In the genomic region with DNA sequence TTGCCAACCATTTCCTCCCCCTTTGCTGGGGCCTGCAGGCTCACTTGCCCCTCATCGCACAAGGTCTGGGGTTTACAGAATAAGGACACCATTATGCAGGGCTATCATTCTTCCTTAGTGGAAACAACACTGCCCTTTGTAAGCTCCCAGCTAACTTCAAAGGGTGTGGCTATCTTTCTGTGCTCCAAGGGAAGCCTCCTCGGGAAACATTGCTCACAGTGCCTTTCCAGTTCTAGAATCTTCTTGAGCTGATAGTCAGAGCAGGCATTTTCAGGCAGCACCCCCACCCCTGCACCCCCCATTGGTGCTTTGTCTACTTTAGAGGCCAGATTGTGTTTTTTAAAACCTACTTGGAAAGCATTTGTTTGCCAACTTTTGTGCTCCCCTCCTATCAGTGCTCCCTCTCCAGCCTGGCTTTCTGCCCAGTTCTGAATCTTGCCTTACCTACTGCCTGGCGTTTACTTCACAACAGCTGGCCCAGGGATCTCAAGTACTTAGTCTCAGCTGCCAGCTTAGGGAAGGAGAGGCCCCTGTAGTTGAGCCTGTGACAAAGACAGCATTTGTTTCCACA, we compare ENCODE assay signal across 11 cellular contexts. TPM values are rescaled to one million over a fixed set of nuclear protein-coding genes. Genes with fewer than 3 reads are reported as not detected.
DNase-seq lines count a peak whose midpoint lies in the region; ATAC-seq, FAIRE-seq and TF ChIP-seq lines count a peak whose summit lies in the region.
"Had no signal": no experiment of that assay in that cellular context is flagged by ENCODE, and none has a peak within 500 bp of the region (broad histone marks: within the 10 kb centered on the region; RNA-seq: fewer than 3 reads in every experiment).

No MANE protein-coding gene starts in this region.

- BruUV-seq in Caco-2 (replicated peaks; lab: Mats Ljungman, UMichigan) = no TSS peak

- peak overlapping the region; percentile 92 for H3K27ac ChIP-seq in ACC112 (ENCODE audit: low read depth, low read length)
- peak overlapping the region; percentile 80 for H3K27ac ChIP-seq in HUES64 (ENCODE audit: low read depth, low read length)

- H3K9ac ChIP-seq in HUES64 (ENCODE audit: low read depth, low read length) = 0 out of 2 replicates have a peak overlapping the region, but pooled peaks have one; percentile 1

- H3K27me3 ChIP-seq in ACC112 (ENCODE audit: insufficient read depth, low read length) = no peaks in the 10 kb centered on the region
- H3K27me3 ChIP-seq in HUES64 (ENCODE audit: insufficient read depth, low read length) = no peaks in the 10 kb centered on the region
- H3K27me3 ChIP-seq in Caco-2 (replicated peaks; ENCODE audit: control insufficient read depth, insufficient read depth, low read length) = no peaks in the 10 kb centered on the region

- H3K27me3 Mint-ChIP-seq in Caco-2 (ENCODE audit: insufficient read depth, unreplicated experiment) = no peaks in the 10 kb centered on the region

- POLR2A ChIA-PET in Caco-2 (lab: Charles Lee) = no interaction called here

- ATAC-seq in HG02840 (IDR thresholded peaks at IDR 0.05; ENCODE audit: low FRiP score, unreplicated experiment) (no peak), HG02798 (IDR thresholded peaks at IDR 0.05; ENCODE audit: poor library complexity, unreplicated experiment) (no peak)
- ATAC-seq: T-cell had no signal

- FAIRE-seq in RCC 7860 (lab: Jason Lieb, UNC) = no peak

- 54% methylated on average over 3 of the region's 3 CpGs for WGBS in HUES64

- no peaks in the 10 kb centered on the region for H3K79me2 ChIP-seq in ACC112 (ENCODE audit: control insufficient read depth, insufficient read depth, low read length, unreplicated experiment)

- H3K4me3 Mint-ChIP-seq in Caco-2 (ENCODE audit: unreplicated experiment) = no peak overlapping the region
- H3K4me3 Mint-ChIP-seq: CD14-positive monocyte, T-cell had no signal

- H3K4me1 ChIP-seq in ACC112 (ENCODE audit: control insufficient read depth, insufficient read depth, low read length, unreplicated experiment) = peaks cover 39% of the 10 kb centered on the region
- peaks cover 14% of the 10 kb centered on the region for H3K4me1 ChIP-seq in HUES64 (ENCODE audit: insufficient read depth, low read length)
- no peaks in the 10 kb centered on the region for H3K4me1 ChIP-seq in Caco-2

- DNase-seq in RCC 7860 (ENCODE audit: low spot score) (peak; percentile 32), glomerular visceral epithelial cell (ENCODE audit: extremely low spot score) (peak; percentile 30), Caco-2 (no peak)
- no peak for DNase-seq in stimulated activated CD4-positive, alpha-beta T cell treated with anti-CD3 and anti-CD28 coated beads, Interleukin-4, amount 100 ng/mL, for 4 hours
- DNase-seq: T-cell had no signal

- H3K36me3 Mint-ChIP-seq in Caco-2 (ENCODE audit: insufficient read depth, unreplicated experiment) = no peaks in the 10 kb centered on the region
- H3K36me3 Mint-ChIP-seq: CD14-positive monocyte, T-cell had no signal

- H3K27ac Mint-ChIP-seq in Caco-2 (ENCODE audit: unreplicated experiment) = no peak overlapping the region
- H3K27ac Mint-ChIP-seq: CD14-positive monocyte, T-cell had no signal

- TF ChIP-seq CTCF in Caco-2 (IDR thresholded peaks at IDR 0.05; ENCODE audit: insufficient read depth in 1 of 2, low read depth in 1 of 2, low read length in 1 of 2, severe bottlenecking in 1 of 2, unreplicated experiment in 1 of 2) = no peak

- CTCF ChIA-PET in Caco-2 (lab: Charles Lee) = no interaction called here

- no peak overlapping the region for H3K4me3 ChIP-seq in ACC112 (ENCODE audit: low read depth, low read length)
- H3K4me3 ChIP-seq in HUES64 (ENCODE audit: low read length) = no peak overlapping the region
- no peak overlapping the region for H3K4me3 ChIP-seq in Caco-2 (ENCODE audit: low read depth, low read length)

- H3K36me3 ChIP-seq in ACC112 (ENCODE audit: insufficient read depth, low read length) = no peaks in the 10 kb centered on the region
- no peaks in the 10 kb centered on the region for H3K36me3 ChIP-seq in HUES64 (ENCODE audit: insufficient read depth, low read length)
- no peaks in the 10 kb centered on the region for H3K36me3 ChIP-seq in Caco-2 (ENCODE audit: control insufficient read depth, insufficient read depth, low read length)

- H2AFZ ChIP-seq in ACC112 (ENCODE audit: low read length, unreplicated experiment) = peak overlapping the region; percentile 13

- H3K9me3 ChIP-seq in HUES64 (ENCODE audit: insufficient read depth, low read depth, low read length) = 0 out of 2 replicates have a peak, but pooled peaks cover 4% of the 10 kb centered on the region
- no peaks in the 10 kb centered on the region for H3K9me3 ChIP-seq in Caco-2

- intact Hi-C loops in Caco-2 (cut with micrococcal nuclease; ENCODE audit: unreplicated experiment) = no loop called here

- H3K9me3 Mint-ChIP-seq in Caco-2 (ENCODE audit: unreplicated experiment) = no peaks in the 10 kb centered on the region

- H3K4me1 Mint-ChIP-seq in Caco-2 (ENCODE audit: low read depth, unreplicated experiment) = no peaks in the 10 kb centered on the region
- H3K4me1 Mint-ChIP-seq: T-cell had no signal

RNA-seq across cellular contexts. Expression of a gene that starts 53.5 kb away (rescaled TPM):
- polyA plus RNA-seq in HUES64 (2013, experiment 1 of 2) = 0.65 TPM
- polyA plus RNA-seq in HUES64 (2013, experiment 2 of 2) = 0.76 TPM
- total RNA-seq in Caco-2 (2022) = 1.9 and 2.7 TPM in 2 replicates
- total RNA-seq: kidney epithelial cell, T-cell had no signal
- polyA plus RNA-seq: CD14-positive monocyte had no signal

Comparison
In these comparisons a context has a peak if more than half of its experiments do, and no peak if none do; other contexts are left out.
1. DNase-seq: peak in RCC 7860 (single experiment) and glomerular visceral epithelial cell (single experiment); none in Caco-2 (0 of 2) and stimulated activated CD4-positive, alpha-beta T cell treated with anti-CD3 and anti-CD28 coated beads, Interleukin-4, amount 100 ng/mL, for 4 hours (0 of 2).